17 cellular contexts compared by ENCODE assay signal in genomic region chrX:20620301-20620700, GRCh38.
DNase-seq lines count a peak whose midpoint lies in the region; ATAC-seq, FAIRE-seq and TF ChIP-seq lines count a peak whose summit lies in the region.
"Had no signal": no experiment of that assay in that cellular context is flagged by ENCODE, and none has a peak within 500 bp of the region (broad histone marks: within the 10 kb centered on the region; RNA-seq: fewer than 3 reads in every experiment).

No MANE protein-coding gene starts in this region.

- H3K9ac ChIP-seq in mammary epithelial cell (ENCODE audit: insufficient read depth, low read length) (no peak overlapping the region), kidney (ENCODE audit: low read length in 2 of 2) (no peak overlapping the region)

- no peaks in the 10 kb centered on the region for H3K9me3 ChIP-seq in mammary epithelial cell (replicated peaks; ENCODE audit: insufficient read depth, low read length)
- no peaks in the 10 kb centered on the region for H3K9me3 ChIP-seq in kidney (ENCODE audit: control insufficient read depth in 1 of 2, low read length in 2 of 2)
- H3K9me3 ChIP-seq: vagina had no signal

- H3K4me2 ChIP-seq in mammary epithelial cell (ENCODE audit: insufficient read depth, low read depth, low read length), result no peak overlapping the region

- no peak overlapping the region for H2AFZ ChIP-seq in mammary epithelial cell (ENCODE audit: low read depth, low read length)

- no TSS peak for BruUV-seq in mammary epithelial cell (replicated peaks; lab: Mats Ljungman, UMichigan)

- DNase-seq in EL (peak; percentile 13), HT1080 (ENCODE audit: low read depth) (peak; percentile 74), mammary epithelial cell (peak; percentile 75), skeletal muscle cell (ENCODE audit: low read depth) (peak; percentile 36), kidney (no peak), HuH-7.5 (ENCODE audit: low spot score) (no peak)
- DNase-seq: activated CD4-positive, CD25-positive, alpha-beta regulatory T cell; activated naive CD4-positive, alpha-beta T cell treated with anti-CD3 and anti-CD28 coated beads, Interleukin-2, amount 10 ng/mL, durations not matched to agents 7 days and 5 days; CD4-positive, CD25-positive, alpha-beta regulatory T cell; heart right ventricle; kidney glomerular epithelial cell; MM.1S; NCI-H187 treated with DMSO at 0.1 percent for 48 hours; NCI-H524; stimulated activated naive B cell treated with anti-CD40 and anti-IgM and Interleukin-4, amounts not matched to agents 10 μg/mL and 1 μg/mL and 100 μg/mL, for 72 hours had no signal

- CTCF ChIA-PET in mammary epithelial cell (lab: Charles Lee; ENCODE audit: low non-redundant PET), result no interaction called here

- TF ChIP-seq CTCF in mammary epithelial cell (conservative IDR thresholded peaks at IDR 0.05 in 1 of 2, IDR thresholded peaks at IDR 0.05 in 1 of 2; ENCODE audit: extremely low read depth in 1 of 2, insufficient read depth in 1 of 2, low read depth in 1 of 2, low read length in 2 of 2) (peak in 1 of 2 donors; percentile 4), kidney (IDR thresholded peaks at IDR 0.05; ENCODE audit: borderline replicate concordance, extremely low read depth, insufficient read depth) (no peak)

- H3K4me3 ChIP-seq in mammary epithelial cell (replicated peaks in 1 of 3; ENCODE audit: insufficient read depth in 1 of 3, low read depth in 2 of 3, low read length in 3 of 3) (no peak overlapping the region), skeletal muscle cell (ENCODE audit: low read depth, low read length) (no peak overlapping the region), kidney (ENCODE audit: low read length in 2 of 2) (no peak overlapping the region)
- H3K4me3 ChIP-seq: heart right ventricle, vagina had no signal

- H4K20me1 ChIP-seq in mammary epithelial cell (ENCODE audit: insufficient read depth, low read length), result no peaks in the 10 kb centered on the region

- H3K4me1 ChIP-seq in mammary epithelial cell (ENCODE audit: insufficient read depth, low read length) (peaks cover 3% of the 10 kb centered on the region), kidney (ENCODE audit: control insufficient read depth in 1 of 2, insufficient read depth in 1 of 2, low read depth in 1 of 2, low read length in 2 of 2) (no peaks in the 10 kb centered on the region)
- H3K4me1 ChIP-seq: heart right ventricle, vagina had no signal

- H3K27me3 ChIP-seq in mammary epithelial cell (ENCODE audit: insufficient read depth, low read length), result no peaks in the 10 kb centered on the region
- H3K27me3 ChIP-seq: vagina had no signal

- FAIRE-seq in kidney (lab: Jason Lieb, UNC), result no peak

- dilution Hi-C loops in mammary epithelial cell (cut with HindIII; ENCODE audit: low sequenced_read_pairs), result no loop called here

- intact Hi-C loops in mammary epithelial cell (cut with micrococcal nuclease) (no loop called here), kidney (cut with DNase I) (no loop called here)

- H3K79me2 ChIP-seq in mammary epithelial cell (ENCODE audit: insufficient read depth, low read length), result no peaks in the 10 kb centered on the region

- in situ Hi-C loops in mammary epithelial cell (cut with MboI; ENCODE audit: low sequenced_read_pairs in 2 of 2), result no loop called here

- WGBS in mammary epithelial cell (ENCODE audit: low coverage, missing lambda C conversion rate), result 42% methylated on average over 2 of the region's 2 CpGs

- ATAC-seq in HG02938 (IDR thresholded peaks at IDR 0.05; ENCODE audit: unreplicated experiment), result no peak
- ATAC-seq: heart right ventricle; stimulated activated naive B cell treated with anti-CD40 and anti-IgM and Interleukin-4, amounts not matched to agents 10 μg/mL and 1 μg/mL and 100 μg/mL, for 72 hours had no signal

- H3K36me3 ChIP-seq in mammary epithelial cell (ENCODE audit: insufficient read depth, low read length) (no peaks in the 10 kb centered on the region), kidney (ENCODE audit: control insufficient read depth in 1 of 2, insufficient read depth in 2 of 2, low read length in 2 of 2) (no peaks in the 10 kb centered on the region)
- H3K36me3 ChIP-seq: heart right ventricle, vagina had no signal

- no peak overlapping the region for H3K27ac ChIP-seq in mammary epithelial cell (ENCODE audit: insufficient read depth, low read depth, low read length)
- H3K27ac ChIP-seq in kidney (ENCODE audit: low read depth in 2 of 2, low read length in 2 of 2), result no peak overlapping the region
- H3K27ac ChIP-seq: heart right ventricle, vagina had no signal

Comparison
In these comparisons a context has a peak if more than half of its experiments do, and no peak if none do; other contexts are left out.
1. DNase-seq: peak in EL (single experiment), HT1080 (single experiment), mammary epithelial cell (single experiment) and skeletal muscle cell (single experiment); none in kidney (single experiment) and HuH-7.5 (single experiment).